In genomic region chr10:10777723-10778122, GRCh38 we compare ENCODE assay signal across 14 cellular contexts.
DNase-seq lines count a peak whose midpoint lies in the region; ATAC-seq and TF ChIP-seq lines count a peak whose summit lies in the region.
"Had no signal": no experiment of that assay in that cellular context is flagged by ENCODE, and none has a peak within 500 bp of the region (broad histone marks: within the 10 kb centered on the region; RNA-seq: fewer than 3 reads in every experiment).

No MANE protein-coding gene starts in this region.

- peaks cover 4% of the 10 kb centered on the region for H3K9me3 Mint-ChIP-seq in GM23338
- H3K9me3 Mint-ChIP-seq in endothelial cell (ENCODE audit: unreplicated experiment): no peaks in the 10 kb centered on the region

- TF ChIP-seq CTCF in GM23338 (conservative IDR thresholded peaks at IDR 0.05; ENCODE audit: low read depth in 2 of 2) (no peak), MM.1S (IDR thresholded peaks at IDR 0.05; ENCODE audit: low read length) (no peak), endothelial cell (IDR thresholded peaks at IDR 0.05; ENCODE audit: unreplicated experiment) (no peak)

- no peak overlapping the region for H3K9ac ChIP-seq in MM.1S (ENCODE audit: low read length)

- H3K4me1 Mint-ChIP-seq in GM23338 (no peaks in the 10 kb centered on the region; the same call in 2 of the 3 replicates), endothelial cell (ENCODE audit: unreplicated experiment) (no peaks in the 10 kb centered on the region)
- H3K4me1 Mint-ChIP-seq: B cell; CD4-positive, alpha-beta memory T cell had no signal

- H3K4me3 ChIP-seq in GM23338 (no peak overlapping the region), MM.1S (ENCODE audit: low read length) (no peak overlapping the region), H7 (ENCODE audit: insufficient read depth, low read depth, low read length) (no peak overlapping the region)
- H3K4me3 ChIP-seq: K562 had no signal

- no peak for DNase-seq in GM23338 (ENCODE audit: low spot score)
- DNase-seq in MM.1S: peak; percentile 25
- DNase-seq in endothelial cell (ENCODE audit: low spot score): no peak
- DNase-seq in kidney glomerular epithelial cell (lab: John Stamatoyannopoulos, UW): no peak
- no peak for DNase-seq in C1 segment of cervical spinal cord (lab: John Stamatoyannopoulos, UW)
- DNase-seq in H7: no peak
- DNase-seq: CD4-positive, alpha-beta memory T cell; DMS79; EL had no signal

- no peak overlapping the region for H3K4me3 Mint-ChIP-seq in GM23338
- no peak overlapping the region for H3K4me3 Mint-ChIP-seq in endothelial cell (ENCODE audit: unreplicated experiment)
- H3K4me3 Mint-ChIP-seq: B cell; CD4-positive, alpha-beta memory T cell had no signal

- no peak overlapping the region for H2AFZ ChIP-seq in GM23338
- H2AFZ ChIP-seq in MM.1S (ENCODE audit: low read length): no peak overlapping the region

- no peaks in the 10 kb centered on the region for H4K20me1 ChIP-seq in GM23338 (replicated peaks; ENCODE audit: insufficient read depth)
- H4K20me1 ChIP-seq in MM.1S (ENCODE audit: insufficient read depth, low read length): no peaks in the 10 kb centered on the region

- H3K9me3 ChIP-seq in MM.1S (replicated peaks; ENCODE audit: insufficient read depth, low read length): no peaks in the 10 kb centered on the region

- H3K36me3 ChIP-seq in GM23338 (ENCODE audit: insufficient read depth): no peaks in the 10 kb centered on the region
- H3K36me3 ChIP-seq in MM.1S (replicated peaks; ENCODE audit: insufficient read depth, low read length): no peaks in the 10 kb centered on the region
- no peaks in the 10 kb centered on the region for H3K36me3 ChIP-seq in H7 (replicated peaks; ENCODE audit: control insufficient read depth, insufficient read depth, low read length)

- H3K27me3 ChIP-seq in GM23338 (ENCODE audit: insufficient read depth) (no peaks in the 10 kb centered on the region), MM.1S (replicated peaks; ENCODE audit: insufficient read depth, low read length) (no peaks in the 10 kb centered on the region), H7 (ENCODE audit: control insufficient read depth, insufficient read depth, low read length) (no peaks in the 10 kb centered on the region)

- H3K36me3 Mint-ChIP-seq in GM23338 (ENCODE audit: low read depth): no peaks in the 10 kb centered on the region
- H3K36me3 Mint-ChIP-seq in endothelial cell (ENCODE audit: low read depth, unreplicated experiment): no peaks in the 10 kb centered on the region
- H3K36me3 Mint-ChIP-seq: CD4-positive, alpha-beta memory T cell had no signal

- H3K4me2 ChIP-seq in GM23338 (no peak overlapping the region), MM.1S (ENCODE audit: low read depth, low read length) (no peak overlapping the region)

- 0 out of 2 replicates have a peak, but pooled peaks cover 5% of the 10 kb centered on the region for H3K9me2 ChIP-seq in GM23338 (ENCODE audit: insufficient read depth)
- no peaks in the 10 kb centered on the region for H3K9me2 ChIP-seq in MM.1S (replicated peaks; ENCODE audit: insufficient read depth, low read length)

- no peaks in the 10 kb centered on the region for H3K79me2 ChIP-seq in GM23338 (replicated peaks; ENCODE audit: insufficient read depth)
- H3K79me2 ChIP-seq in MM.1S (ENCODE audit: low read length): no peaks in the 10 kb centered on the region

- peaks cover 2% of the 10 kb centered on the region for H3K27me3 Mint-ChIP-seq in GM23338 (ENCODE audit: insufficient read depth, low read depth, poor library complexity)
- H3K27me3 Mint-ChIP-seq in endothelial cell (ENCODE audit: unreplicated experiment): peaks cover 4% of the 10 kb centered on the region

- H3K27ac ChIP-seq in GM23338 (ENCODE audit: low read depth) (no peak overlapping the region), MM.1S (ENCODE audit: low read length) (no peak overlapping the region)
- H3K27ac ChIP-seq: C4-2B had no signal

- H3K4me1 ChIP-seq in GM23338 (ENCODE audit: insufficient read depth) (no peaks in the 10 kb centered on the region), MM.1S (ENCODE audit: low read length) (peaks cover 11% of the 10 kb centered on the region; the same call in 1 of the 2 replicates)

- ATAC-seq in GM23338 (no peak), SK-N-SH treated with all-trans-retinoic acid at 6 μM for 48 hours (no peak)
- ATAC-seq: HepG2, K562 had no signal

- H3F3A ChIP-seq in GM23338 (replicated peaks; ENCODE audit: low read depth) (no peaks in the 10 kb centered on the region), MM.1S (ENCODE audit: insufficient read depth, low read length) (no peaks in the 10 kb centered on the region)

- 0 out of 2 replicates have a peak overlapping the region, but pooled peaks have one; percentile 1 for H3K27ac Mint-ChIP-seq in GM23338
- H3K27ac Mint-ChIP-seq in endothelial cell (ENCODE audit: unreplicated experiment): peak overlapping the region; percentile 21
- H3K27ac Mint-ChIP-seq: B cell; CD4-positive, alpha-beta memory T cell had no signal

TF ChIP-seq in GM23338, 12 proteins besides CTCF, POLR2A, EP300 and RAD21:
- TF ChIP-seq EZH2 (IDR thresholded peaks at IDR 0.05; ENCODE audit: low read depth, unreplicated experiment) (no peak), JUNB (IDR thresholded peaks at IDR 0.05; ENCODE audit: unreplicated experiment) (no peak), ZNF114 (CRISPR knock-in tag; IDR thresholded peaks at IDR 0.05) (no peak), EZH2phosphoT487 (IDR thresholded peaks at IDR 0.05; ENCODE audit: unreplicated experiment) (no peak), REST (IDR thresholded peaks at IDR 0.05; ENCODE audit: unreplicated experiment) (no peak), POLR2AphosphoS5 (IDR thresholded peaks at IDR 0.05; ENCODE audit: low read depth) (no peak), CREB1 (CRISPR knock-in tag; IDR thresholded peaks at IDR 0.05; ENCODE audit: low read depth) (no peak), NANOG (IDR thresholded peaks at IDR 0.05; ENCODE audit: borderline replicate concordance) (no peak)

TF ChIP-seq in SK-N-SH treated with all-trans-retinoic acid at 6 μM for 48 hours, 23 proteins besides CTCF, POLR2A, EP300 and RAD21:
- no peak for TF ChIP-seq ZNF8 (CRISPR knock-in tag; IDR thresholded peaks at IDR 0.05)
- TF ChIP-seq OSR1 (CRISPR knock-in tag; IDR thresholded peaks at IDR 0.05): no peak
- no peak for TF ChIP-seq ZFP30 (CRISPR knock-in tag; IDR thresholded peaks at IDR 0.05)
- TF ChIP-seq RARB (CRISPR knock-in tag; IDR thresholded peaks at IDR 0.05): no peak
- TF ChIP-seq TCF4 (CRISPR knock-in tag; IDR thresholded peaks at IDR 0.05; ENCODE audit: borderline replicate concordance): no peak
- no peak for TF ChIP-seq ARNTL (CRISPR knock-in tag; IDR thresholded peaks at IDR 0.05; ENCODE audit: borderline replicate concordance, low read depth)
- no peak for TF ChIP-seq GLIS3 (CRISPR knock-in tag; IDR thresholded peaks at IDR 0.05)
TF ChIP-seq in SK-N-SH treated with all-trans-retinoic acid at 6 μM for 48 hours: peak in this region for 0.
